In the genomic region with DNA sequence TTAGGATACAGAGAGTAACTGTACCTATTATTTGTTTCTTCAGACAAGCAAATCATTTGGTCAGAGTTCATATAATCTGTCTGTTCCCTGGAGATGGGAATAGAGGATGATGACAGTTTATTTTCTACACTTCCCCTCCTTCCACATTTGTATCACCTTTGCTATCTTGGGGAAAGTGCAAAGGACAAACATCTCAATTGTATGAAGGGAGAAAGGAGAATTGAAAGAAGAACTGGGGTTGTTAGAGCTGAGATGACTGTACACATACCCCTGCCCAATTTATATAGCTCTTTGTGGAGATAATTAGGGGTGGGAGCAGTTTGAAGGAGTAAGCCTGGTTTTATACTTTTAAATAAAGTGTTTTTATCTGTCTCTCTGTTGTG, we compare ENCODE assay signal across 10 cellular contexts. TPM values are rescaled to one million over a fixed set of nuclear protein-coding genes. Genes with fewer than 3 reads are reported as not detected.
DNase-seq lines count a peak whose midpoint lies in the region; ATAC-seq, FAIRE-seq and TF ChIP-seq lines count a peak whose summit lies in the region.
"Had no signal": no experiment of that assay in that cellular context is flagged by ENCODE, and none has a peak within 500 bp of the region (broad histone marks: within the 10 kb centered on the region; RNA-seq: fewer than 3 reads in every experiment).

No MANE protein-coding gene starts in this region.

- no peak for ATAC-seq in pancreas
- no peak for ATAC-seq in HG02642 (IDR thresholded peaks at IDR 0.05; ENCODE audit: poor library complexity, unreplicated experiment)
- ATAC-seq in HG03354 (IDR thresholded peaks at IDR 0.05; ENCODE audit: poor library complexity, severe bottlenecking, unreplicated experiment): no peak

- intact Hi-C loops in pancreas (cut with DNase I): loop anchor here in 1 of 3 donors (5.0 kb wide), 1 partner anchor 34 kb away; no protein-coding TSS in a partner anchor

- no peaks in the 10 kb centered on the region for H3K27me3 ChIP-seq in AG04450 (ENCODE audit: control insufficient read depth, insufficient read depth, low read length)
- H3K27me3 ChIP-seq in NT2/D1 (ENCODE audit: insufficient read depth, insufficient read length): no peaks in the 10 kb centered on the region
- H3K27me3 ChIP-seq in pancreas: no peaks in the 10 kb centered on the region

- TF ChIP-seq CTCF in AG04450 (IDR thresholded peaks at IDR 0.05; ENCODE audit: low read depth, low read length) (no peak), pancreas (IDR thresholded peaks at IDR 0.05) (no peak)

- H3K27ac ChIP-seq in AG04450 (ENCODE audit: low read depth, low read length) (peak overlapping the region; percentile 97), epithelial cell of prostate (peak overlapping the region; percentile 99), pancreas (peak overlapping the region; percentile 38 to 92 (median 82))

- H3K4me3 ChIP-seq in AG04450 (ENCODE audit: low read depth, low read length) (no peak overlapping the region; the same call in 1 of the 2 replicates), NT2/D1 (ENCODE audit: insufficient read length, low read depth) (no peak overlapping the region), pancreas (peak overlapping the region in 2 of 4 donors; percentile 12 to 17)

- POLR2A ChIA-PET in AG04450 (lab: Yijun Ruan, JAX): interaction anchor here (1.8 to 2.4 kb wide), 2 partner anchors 19 to 51 kb away, joined by 8 to 9 read pairs; a partner anchor contains a TSS

- H3K4me1 ChIP-seq in NT2/D1 (ENCODE audit: insufficient read depth, insufficient read length): peaks cover 6% of the 10 kb centered on the region
- peaks cover 42 to 53% (median 44%) of the 10 kb centered on the region in 3 donors for H3K4me1 ChIP-seq in pancreas

- H3K36me3 ChIP-seq in NT2/D1 (ENCODE audit: insufficient read depth, insufficient read length, low read length) (no peaks in the 10 kb centered on the region), pancreas (no peaks in the 10 kb centered on the region)

- no peaks in the 10 kb centered on the region for H3K9me3 ChIP-seq in AG04450 (ENCODE audit: control insufficient read depth, insufficient read depth, low read length)
- no peaks in the 10 kb centered on the region for H3K9me3 ChIP-seq in NT2/D1 (ENCODE audit: insufficient read depth, low read length)
- H3K9me3 ChIP-seq in pancreas: no peaks in the 10 kb centered on the region

- DNase-seq in AG04450 (ENCODE audit: low read depth, low spot score) (no peak), NT2/D1 (ENCODE audit: low read depth, low spot score) (no peak), epithelial cell of prostate (ENCODE audit: low read depth, low spot score) (no peak), pancreas (no peak), NCI-H146 (lab: John Stamatoyannopoulos, UW) (no peak), NCI-H1694 treated with DMSO at 0.1 percent for 48 hours (lab: John Stamatoyannopoulos, UW) (no peak)
- DNase-seq: central memory CD4-positive, alpha-beta T cell; DMS153 had no signal

- no peak for FAIRE-seq in pancreas (lab: Jason Lieb, UNC)

- CTCF ChIA-PET in AG04450 (lab: Charles Lee): interaction anchor here (0.6 to 6.3 kb wide), 18 partner anchors 10 to 187 kb away, joined by 3 to 218 read pairs (median 8); a partner anchor contains a TSS

- peak overlapping the region; percentile 53 for H3K9ac ChIP-seq in NT2/D1 (ENCODE audit: insufficient read length, low read depth)

RNA-seq across cellular contexts. Expression of a gene that starts 14.0 kb away (rescaled TPM):
- polyA plus RNA-seq in AG04450 (2011; rRNA removed): 23.1 and 25.0 TPM in 2 replicates
- polyA minus RNA-seq in AG04450 (2011; rRNA and poly(A)+ RNA removed): 8.7 and 9.9 TPM in 2 replicates
- total RNA-seq in pancreas: 10 to 100 TPM in 1 of 6 donors, 1 to 10 TPM in 5; 3.9 to 10.8 (median 5.7) TPM
- 10 to 100 TPM; 14.6 to 27.6 TPM for polyA plus RNA-seq in pancreas

RNA-seq across cellular contexts. Expression of a gene that starts 14.1 kb away (rescaled TPM):
- polyA plus RNA-seq in AG04450 (2011; rRNA removed): 0.83 and 1.2 TPM in 2 replicates
- 1.1 and 1.5 TPM in 2 replicates for polyA minus RNA-seq in AG04450 (2011; rRNA and poly(A)+ RNA removed)
- total RNA-seq in pancreas: under 1 TPM; 0.04 to 0.28 (median 0.18) TPM
- polyA plus RNA-seq in pancreas: under 1 TPM; 0.34 to 0.38 TPM

RNA-seq across cellular contexts. Expression of a gene that starts 17.9 kb away (rescaled TPM):
- polyA plus RNA-seq in AG04450 (2011; rRNA removed) (156 and 229 TPM in 2 replicates), pancreas (100 to 1,000 TPM; 105 to 224 TPM)
- 235 and 252 TPM in 2 replicates for polyA minus RNA-seq in AG04450 (2011; rRNA and poly(A)+ RNA removed)
- total RNA-seq in pancreas: 100 to 1,000 TPM; 167 to 491 (median 295) TPM

RNA-seq across cellular contexts. Expression of a gene that starts 20.7 kb away (rescaled TPM):
- polyA plus RNA-seq in AG04450 (2011; rRNA removed): 39.3 and 47.2 TPM in 2 replicates
- 25.7 and 33.3 TPM in 2 replicates for polyA minus RNA-seq in AG04450 (2011; rRNA and poly(A)+ RNA removed)
- 10 to 100 TPM in 1 of 6 donors, 1 to 10 TPM in 5; 3.3 to 10.3 (median 5.8) TPM for total RNA-seq in pancreas
- 1 to 10 TPM; 2.9 to 6.8 TPM for polyA plus RNA-seq in pancreas

RNA-seq across cellular contexts. Expression of a gene that starts 43.1 kb away (rescaled TPM):
- polyA plus RNA-seq in AG04450 (2011; rRNA removed): not detected in 2 replicates
- not detected in 2 replicates for polyA minus RNA-seq in AG04450 (2011; rRNA and poly(A)+ RNA removed)
- total RNA-seq in pancreas: not detected
- polyA plus RNA-seq in pancreas: under 1 TPM in 1 of 2 donors, not detected in 1; 0.07 TPM
